Comparison of ENCODE assay signal across 8 cellular contexts in the genomic region with DNA sequence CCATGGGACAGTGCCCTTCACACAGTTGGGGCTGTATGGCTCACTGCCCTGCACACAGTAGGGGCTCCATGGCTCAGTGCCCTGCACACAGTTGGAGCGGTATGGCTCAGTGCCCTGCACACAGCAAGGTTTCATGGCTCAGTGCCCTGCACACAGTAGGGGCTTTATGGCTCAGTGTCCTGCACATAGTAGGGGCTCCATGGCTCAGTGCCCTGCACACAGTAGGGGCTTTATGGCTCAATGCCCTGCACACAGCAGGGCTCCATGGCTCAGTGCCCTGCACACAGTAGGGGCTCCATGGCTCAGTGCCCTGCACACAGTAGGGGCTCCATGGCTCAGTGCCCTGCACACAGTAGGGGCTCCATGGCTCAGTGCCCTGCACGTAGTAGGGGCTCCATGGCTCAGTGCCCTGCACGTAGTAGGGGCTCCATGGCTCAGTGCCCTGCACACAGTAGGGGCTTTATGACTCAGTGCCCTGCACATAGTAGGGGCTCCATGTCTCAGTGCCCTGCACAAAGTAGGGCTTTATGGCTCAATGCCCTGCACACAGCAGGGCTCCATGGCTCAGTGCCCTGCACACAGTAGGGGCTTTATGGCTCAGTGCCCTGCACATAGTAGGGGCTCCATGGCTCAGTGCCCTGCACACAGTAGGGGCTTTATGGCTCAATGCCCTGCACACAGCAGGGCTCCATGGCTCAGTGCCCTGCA.
DNase-seq lines count a peak whose midpoint lies in the region; ATAC-seq, FAIRE-seq and TF ChIP-seq lines count a peak whose summit lies in the region.
"Not testable (repeated sequence)": the region's sequence is repeated elsewhere in the genome, so short reads cannot be mapped to it uniquely, and the experiment has no call there.

No MANE protein-coding gene starts in this region.

- POLR2A ChIA-PET in A549 (lab: Yijun Ruan, JAX); K562 (lab: Yijun Ruan, JAX); HepG2 (lab: Yijun Ruan, JAX): not testable (repeated sequence)

- H2BK5ac ChIP-seq in neuronal stem cell (ENCODE audit: low read length), result not testable (repeated sequence)

- not testable (repeated sequence) for TF ChIP-seq CTCF in A549 (IDR thresholded peaks at IDR 0.05); K562 (IDR thresholded peaks at IDR 0.05 in 2 of 3, conservative IDR thresholded peaks at IDR 0.05 in 1 of 3; ENCODE audit: insufficient read depth in 2 of 3, low read depth in 1 of 3, low read length in 3 of 3); HepG2 (CRISPR knock-in tag; IDR thresholded peaks at IDR 0.05)

- not testable (repeated sequence) for H3K36me3 ChIP-seq in K562 (ENCODE audit: control insufficient read depth, insufficient read depth, low read length); HepG2 (replicated peaks in 1 of 2; ENCODE audit: control insufficient read depth in 1 of 2, insufficient read depth in 2 of 2, low read length in 2 of 2); neuronal stem cell (replicated peaks in 1 of 2; ENCODE audit: control insufficient read depth in 2 of 2, insufficient read depth in 2 of 2, low read length in 2 of 2)

- H3K4me2 ChIP-seq in A549; K562 (ENCODE audit: insufficient read depth, low read length); HepG2 (ENCODE audit: low read depth, low read length); neuronal stem cell (ENCODE audit: insufficient read depth, low read length, poor library complexity, severe bottlenecking): not testable (repeated sequence)

- not testable (repeated sequence) for H2AK5ac ChIP-seq in neuronal stem cell (ENCODE audit: low read depth, low read length)

- not testable (repeated sequence) for H3K4ac ChIP-seq in neuronal stem cell (ENCODE audit: low read length)

- CTCF ChIA-PET in A549 (lab: Yijun Ruan, JAX); K562 (lab: Yijun Ruan, JAX; ENCODE audit: low intra/inter-chr PET ratio); HepG2 (lab: Yijun Ruan, JAX; ENCODE audit: low intra/inter-chr PET ratio, low total read pairs): not testable (repeated sequence)

- peak overlapping the region; percentile 29 for H3K23ac ChIP-seq in neuronal stem cell (ENCODE audit: low read depth, low read length, poor library complexity)

- not testable (repeated sequence) for DNase-seq in A549 (ENCODE audit: low read depth in 1 of 2, low spot score in 1 of 2); K562 (ENCODE audit: extremely low read depth in 1 of 4, low spot score in 3 of 4); HepG2 (ENCODE audit: low spot score); neuronal stem cell (ENCODE audit: low spot score); urothelium cell line (ENCODE audit: low spot score)
- DNase-seq in activated effector memory CD4-positive, alpha-beta T cell treated with anti-CD3 and anti-CD28 coated beads, Interleukin-2, amount 50 U/mL, for 16 hours, result peak; percentile 39
- DNase-seq in cardiac septum (ENCODE audit: low spot score) (peak; percentile 19), mesenteric fat pad (ENCODE audit: low spot score) (peak; percentile 9)

- not testable (repeated sequence) for H3K27ac ChIP-seq in A549; K562 (ENCODE audit: extremely low read depth, low read depth, low read length); HepG2 (ENCODE audit: extremely low read length, insufficient read depth, low read length); neuronal stem cell (replicated peaks; ENCODE audit: low read length)

- H3K27me3 ChIP-seq in K562 (ENCODE audit: control insufficient read depth in 2 of 2, insufficient read depth in 2 of 2, low read length in 2 of 2) (peaks cover 0 to 41% of the 10 kb centered on the region in 2 experiments; a peak in 4 of 5 replicates), HepG2 (ENCODE audit: control insufficient read depth in 1 of 2, insufficient read depth in 2 of 2, low read length in 2 of 2) (peaks cover 3 to 13% of the 10 kb centered on the region in 2 experiments; a peak in 3 of 5 replicates)
- H3K27me3 ChIP-seq in neuronal stem cell (ENCODE audit: control insufficient read depth in 3 of 3, insufficient read depth in 3 of 3, low read depth in 1 of 3, low read length in 3 of 3), result not testable (repeated sequence)

- WGBS in A549 (ENCODE audit: missing lambda C conversion rate), result 64% methylated on average over 3 of the region's 3 CpGs
- WGBS in K562 (ENCODE audit: insufficient coverage, low coverage, missing lambda C conversion rate), result 33% methylated on average over 3 of the region's 3 CpGs
- WGBS in HepG2 (ENCODE audit: low lambda C conversion rate), result 67% methylated on average over 2 of the region's 3 CpGs
- WGBS in neuronal stem cell (ENCODE audit: extremely low coverage in 2 of 2, insufficient read length in 2 of 2, insufficient replicate concordance in 1 of 2), 2 donors, result no CpG with 5 or more reads among the region's 3 CpGs

- in situ Hi-C loops in K562 (cut with MboI); HepG2 (cut with HindIII; ENCODE audit: extremely low pct_ligation_motif_present, low pct_unique_long_range_greater_than_20kb): not testable (repeated sequence)

- H3K4me1 ChIP-seq in A549; K562 (replicated peaks in 1 of 2; ENCODE audit: control insufficient read depth in 2 of 2, insufficient read depth in 2 of 2, low read length in 2 of 2); HepG2 (ENCODE audit: insufficient read depth, low read length); neuronal stem cell (ENCODE audit: control insufficient read depth in 2 of 2, insufficient read depth in 1 of 2, low read depth in 1 of 2, low read length in 2 of 2): not testable (repeated sequence)

- intact Hi-C loops in K562 (cut with micrococcal nuclease); cardiac septum (cut with DNase I); HepG2 (cut with micrococcal nuclease; ENCODE audit: unreplicated experiment): not testable (repeated sequence)

- peak overlapping the region; percentile 25 for H3K14ac ChIP-seq in neuronal stem cell (ENCODE audit: low read length)

- not testable (repeated sequence) for ATAC-seq in A549, K562, HepG2

- FAIRE-seq in A549 (lab: Jason Lieb, UNC); K562 (lab: Jason Lieb, UNC); HepG2 (lab: Jason Lieb, UNC): not testable (repeated sequence)
- peak; percentile 69 for FAIRE-seq in urothelium cell line (lab: Jason Lieb, UNC)

- peak overlapping the region; percentile 29 for H4K8ac ChIP-seq in neuronal stem cell (ENCODE audit: low read depth, low read length)

- not testable (repeated sequence) for TF ChIP-seq POLR2A in A549 (IDR thresholded peaks at IDR 0.05; ENCODE audit: low read length); K562 (conservative IDR thresholded peaks at IDR 0.05); HepG2 (IDR thresholded peaks at IDR 0.05; ENCODE audit: insufficient read depth in 1 of 2, low read depth in 2 of 2, low read length in 2 of 2)

- not testable (repeated sequence) for H3K9me1 ChIP-seq in K562 (ENCODE audit: control insufficient read depth, insufficient read depth, low read length)

- H2BK120ac ChIP-seq in neuronal stem cell (ENCODE audit: low read depth, low read length), result not testable (repeated sequence)

- H2BK15ac ChIP-seq in neuronal stem cell (ENCODE audit: low read length), result not testable (repeated sequence)

- not testable (repeated sequence) for H3K9me3 ChIP-seq in A549; K562 (replicated peaks; ENCODE audit: control insufficient read depth, insufficient read depth, low read depth, low read length); HepG2 (ENCODE audit: low read length); neuronal stem cell (replicated peaks in 1 of 2; ENCODE audit: control insufficient read depth in 2 of 2, insufficient read depth in 1 of 2, low read depth in 1 of 2, low read length in 2 of 2)

- not testable (repeated sequence) for H4K91ac ChIP-seq in neuronal stem cell (ENCODE audit: low read depth, low read length, poor library complexity)

- TF ChIP-seq RAD21 in A549 (conservative IDR thresholded peaks at IDR 0.05 in 1 of 2, IDR thresholded peaks at IDR 0.05 in 1 of 2); K562 (CRISPR knock-in tag; conservative IDR thresholded peaks at IDR 0.05 in 1 of 2, IDR thresholded peaks at IDR 0.05 in 1 of 2); HepG2 (CRISPR knock-in tag; IDR thresholded peaks at IDR 0.05): not testable (repeated sequence)

- not testable (repeated sequence) for H3K79me2 ChIP-seq in K562 (ENCODE audit: control insufficient read depth, insufficient read depth, low read length); HepG2 (ENCODE audit: insufficient read depth, low read length)

- not testable (repeated sequence) for H2AFZ ChIP-seq in K562 (ENCODE audit: low read depth, low read length); HepG2 (ENCODE audit: low read length); neuronal stem cell (ENCODE audit: low read length)

- not testable (repeated sequence) for TF ChIP-seq EP300 in A549 (IDR thresholded peaks at IDR 0.05); K562 (IDR thresholded peaks at IDR 0.05; ENCODE audit: low read length); HepG2 (IDR thresholded peaks at IDR 0.05; ENCODE audit: low read depth in 2 of 2, low read length in 2 of 2); HepG2 (CRISPR knock-in tag; IDR thresholded peaks at IDR 0.05; ENCODE audit: borderline replicate concordance)

- H3K9ac ChIP-seq in K562 (ENCODE audit: insufficient read depth in 1 of 2, low read depth in 2 of 2, low read length in 2 of 2); HepG2 (ENCODE audit: insufficient read depth, low read depth, low read length); neuronal stem cell (ENCODE audit: low read depth, low read length, poor library complexity): not testable (repeated sequence)

- not testable (repeated sequence) for H2BK12ac ChIP-seq in neuronal stem cell (ENCODE audit: low read length)

- not testable (repeated sequence) for H4K20me1 ChIP-seq in K562 (replicated peaks; ENCODE audit: control insufficient read depth, insufficient read depth, low read length); HepG2 (ENCODE audit: insufficient read depth, low read length)

- not testable (repeated sequence) for H3K79me1 ChIP-seq in neuronal stem cell (ENCODE audit: low read depth, low read length)

- BruUV-seq in K562 (replicated peaks; lab: Mats Ljungman, UMichigan); HepG2 (replicated peaks; lab: Mats Ljungman, UMichigan): not testable (repeated sequence)

- H3K4me3 ChIP-seq in A549; K562; HepG2 (replicated peaks in 1 of 3; ENCODE audit: insufficient read depth in 1 of 3, low read depth in 2 of 3, low read length in 3 of 3); neuronal stem cell (ENCODE audit: low read length in 2 of 2): not testable (repeated sequence)

- peak overlapping the region; percentile 11 for H3K18ac ChIP-seq in neuronal stem cell (ENCODE audit: low read length)
